9 cellular contexts compared by ENCODE assay signal in the genomic region with DNA sequence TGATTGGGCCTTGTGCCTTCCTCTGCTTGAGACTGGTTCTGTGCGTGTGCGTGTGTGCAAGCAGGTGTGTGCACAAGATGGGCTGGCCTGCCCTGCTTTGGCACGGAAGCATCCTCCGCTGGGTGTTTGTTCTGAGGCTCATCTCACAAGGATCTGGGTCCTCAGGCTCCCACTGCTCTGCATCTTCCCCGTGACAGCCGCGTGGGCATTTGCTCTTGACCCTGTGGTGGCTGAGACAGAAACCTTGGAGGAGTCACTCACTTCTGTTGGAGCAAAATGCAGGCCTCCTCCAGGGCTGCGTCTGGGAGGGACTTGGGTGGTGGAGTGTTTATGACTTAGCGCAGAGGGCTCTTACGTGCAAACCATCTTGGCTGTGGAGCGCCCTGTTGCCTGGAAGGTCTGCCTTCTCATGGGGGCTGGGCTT.
DNase-seq lines count a peak whose midpoint lies in the region; ATAC-seq and TF ChIP-seq lines count a peak whose summit lies in the region.
"Had no signal": no experiment of that assay in that cellular context is flagged by ENCODE, and none has a peak within 500 bp of the region (broad histone marks: within the 10 kb centered on the region; RNA-seq: fewer than 3 reads in every experiment).

No MANE protein-coding gene starts in this region.

- no peaks in the 10 kb centered on the region for H3K27me3 Mint-ChIP-seq in activated CD8-positive, alpha-beta T cell treated with anti-CD3 and anti-CD28 coated beads, Interleukin-2, amount 10 ng/mL, durations not matched to agents 7 days and 5 days (ENCODE audit: low read depth)

- dilution Hi-C loops in IMR-90 (cut with HindIII; ENCODE audit: low sequenced_read_pairs, unreplicated experiment): no loop called here

- CTCF ChIA-PET in IMR-90 (lab: Yijun Ruan, JAX): no interaction called here
- CTCF ChIA-PET in activated CD8-positive, alpha-beta T cell treated with anti-CD3 and anti-CD28 coated beads, Interleukin-2, amount 10 ng/mL, durations not matched to agents 7 days and 5 days (lab: Charles Lee): interaction anchor here (1.8 kb wide), 1 partner anchor 14 kb away, joined by 9 read pairs; no protein-coding TSS in a partner anchor

- peaks cover 26 to 70% of the 10 kb centered on the region in 2 experiments for H3K79me1 ChIP-seq in IMR-90 (ENCODE audit: low read depth in 1 of 2, low read length in 2 of 2)

- H3K4me3 ChIP-seq in IMR-90 (ENCODE audit: insufficient read depth, low read depth, low read length): no peak overlapping the region
- H3K4me3 ChIP-seq in foreskin fibroblast (ENCODE audit: low read depth in 1 of 2, low read length in 2 of 2): no peak overlapping the region

- peak overlapping the region; percentile 7; the same call in 1 of the 2 replicates for H3K18ac ChIP-seq in IMR-90 (ENCODE audit: low read depth, low read length)

- POLR2A ChIA-PET in IMR-90 (lab: Charles Lee; ENCODE audit: unreplicated experiment): no interaction called here
- POLR2A ChIA-PET in activated CD8-positive, alpha-beta T cell treated with anti-CD3 and anti-CD28 coated beads, Interleukin-2, amount 10 ng/mL, durations not matched to agents 7 days and 5 days (lab: Charles Lee): interaction anchor here (0.6 to 0.8 kb wide), 2 partner anchors 10 to 213 kb away, joined by 3 read pairs; no protein-coding TSS in a partner anchor

- no peak overlapping the region for H3K23ac ChIP-seq in IMR-90 (ENCODE audit: low read depth, low read length)

- H3K14ac ChIP-seq in IMR-90 (replicated peaks; ENCODE audit: low read depth, low read length): peak overlapping the region; percentile 61; the same call in 1 of the 2 replicates

- peak; percentile 84 for DNase-seq in IMR-90
- DNase-seq in activated CD8-positive, alpha-beta T cell treated with anti-CD3 and anti-CD28 coated beads, Interleukin-2, amount 10 ng/mL, durations not matched to agents 7 days and 5 days: peak; percentile 50
- peak; percentile 44 to 45 for DNase-seq in foreskin fibroblast
- peak; percentile 43 to 51 for DNase-seq in stimulated activated CD4-positive, alpha-beta T cell treated with anti-CD3 and anti-CD28 coated beads, Interleukin-2, amount 100 ng/mL, for 24 hours
- DNase-seq: NCI-H2081 treated with DMSO at 0.1 percent for 48 hours had no signal

- H4K91ac ChIP-seq in IMR-90 (ENCODE audit: insufficient read depth, low read depth, low read length): peak overlapping the region; percentile 50; the same call in 1 of the 2 replicates

- H3K56ac ChIP-seq in IMR-90 (ENCODE audit: extremely low read depth, insufficient read depth, low read length): no peak overlapping the region

- H3K27ac ChIP-seq in IMR-90 (ENCODE audit: insufficient read depth, low read length): peak overlapping the region; percentile 47

- no peaks in the 10 kb centered on the region for H3K27me3 ChIP-seq in IMR-90 (ENCODE audit: control insufficient read depth, insufficient read depth, low read length)

- ATAC-seq in IMR-90 (ENCODE audit: low read depth) (peak; percentile 98), HG03280 (IDR thresholded peaks at IDR 0.05; ENCODE audit: unreplicated experiment) (no peak), HG02840 (IDR thresholded peaks at IDR 0.05; ENCODE audit: low FRiP score, unreplicated experiment) (no peak), HG03139 (IDR thresholded peaks at IDR 0.05; ENCODE audit: unreplicated experiment) (no peak), GM19351 (IDR thresholded peaks at IDR 0.05; ENCODE audit: unreplicated experiment) (no peak)
- peak; percentile 50 for ATAC-seq in activated CD8-positive, alpha-beta T cell treated with anti-CD3 and anti-CD28 coated beads, Interleukin-2, amount 10 ng/mL, durations not matched to agents 7 days and 5 days

- no peaks in the 10 kb centered on the region for H3K9me3 ChIP-seq in IMR-90 (ENCODE audit: control insufficient read depth, insufficient read depth, low read length)

- H2BK120ac ChIP-seq in IMR-90 (ENCODE audit: low read depth, low read length): peak overlapping the region; percentile 79; the same call in 1 of the 2 replicates

- peaks cover 9% of the 10 kb centered on the region; the same call in 1 of the 2 replicates for H4K20me1 ChIP-seq in IMR-90 (ENCODE audit: insufficient read depth, low read length)

- no peak overlapping the region for H4K5ac ChIP-seq in IMR-90 (ENCODE audit: low read depth, low read length)

- peak overlapping the region; percentile 61 for H3K4me3 Mint-ChIP-seq in activated CD8-positive, alpha-beta T cell treated with anti-CD3 and anti-CD28 coated beads, Interleukin-2, amount 10 ng/mL, durations not matched to agents 7 days and 5 days

- H3K4me1 ChIP-seq in IMR-90 (ENCODE audit: control insufficient read depth, insufficient read depth, low read length): peaks cover 14% of the 10 kb centered on the region

- peak overlapping the region; percentile 54; the same call in 1 of the 2 replicates for H3K4ac ChIP-seq in IMR-90 (ENCODE audit: low read depth, low read length)

- peak overlapping the region; percentile 75 for H3K4me2 ChIP-seq in IMR-90 (ENCODE audit: low read depth, low read length)

- in situ Hi-C loops in IMR-90 (cut with MboI; ENCODE audit: low sequenced_read_pairs): no loop called here

- no peak overlapping the region for H2BK20ac ChIP-seq in IMR-90 (ENCODE audit: low read depth, low read length)

- BruUV-seq in IMR-90 (replicated peaks; lab: Mats Ljungman, UMichigan): no TSS peak

- no peak for TF ChIP-seq RAD21 in IMR-90 (IDR thresholded peaks at IDR 0.05; ENCODE audit: low read length)

- TF ChIP-seq POLR2A in IMR-90 (IDR thresholded peaks at IDR 0.05; ENCODE audit: low read depth, low read length): no peak

- H3K9me1 ChIP-seq in IMR-90 (ENCODE audit: insufficient read depth, low read length): peaks cover 13% of the 10 kb centered on the region

- H2AFZ ChIP-seq in IMR-90 (replicated peaks; ENCODE audit: low read length, poor library complexity): peak overlapping the region; percentile 73

- H3K27ac Mint-ChIP-seq in activated CD8-positive, alpha-beta T cell treated with anti-CD3 and anti-CD28 coated beads, Interleukin-2, amount 10 ng/mL, durations not matched to agents 7 days and 5 days: peak overlapping the region; percentile 90

- H3K9me3 Mint-ChIP-seq in activated CD8-positive, alpha-beta T cell treated with anti-CD3 and anti-CD28 coated beads, Interleukin-2, amount 10 ng/mL, durations not matched to agents 7 days and 5 days (ENCODE audit: insufficient read depth): no peaks in the 10 kb centered on the region

- peak overlapping the region; percentile 24; the same call in 1 of the 3 replicates for H2BK15ac ChIP-seq in IMR-90 (ENCODE audit: low read depth, low read length)

- H2BK5ac ChIP-seq in IMR-90 (ENCODE audit: low read depth, low read length, poor library complexity, severe bottlenecking): peak overlapping the region; percentile 70

- no peak overlapping the region for H3K9ac ChIP-seq in IMR-90 (ENCODE audit: low read depth, low read length)

- H3K36me3 ChIP-seq in IMR-90 (ENCODE audit: control insufficient read depth, insufficient read depth, low read length): no peaks in the 10 kb centered on the region

- peak overlapping the region; percentile 9 to 49; a peak in 2 of 4 replicates for H4K8ac ChIP-seq in IMR-90 (ENCODE audit: low read depth in 2 of 2, low read length in 2 of 2)

- peaks cover 75% of the 10 kb centered on the region for H3K4me1 Mint-ChIP-seq in activated CD8-positive, alpha-beta T cell treated with anti-CD3 and anti-CD28 coated beads, Interleukin-2, amount 10 ng/mL, durations not matched to agents 7 days and 5 days (ENCODE audit: low read depth)

- intact Hi-C loops in IMR-90 (cut with micrococcal nuclease): no loop called here

- H2AK9ac ChIP-seq in IMR-90 (replicated peaks; ENCODE audit: low read depth, low read length, poor library complexity): peak overlapping the region; percentile 92

- H2AK5ac ChIP-seq in IMR-90 (ENCODE audit: low read depth, low read length): peak overlapping the region; percentile 45; the same call in 1 of the 2 replicates

- no peak for TF ChIP-seq CTCF in IMR-90 (conservative IDR thresholded peaks at IDR 0.05; ENCODE audit: low read depth, low read length)
- TF ChIP-seq CTCF in foreskin fibroblast (IDR thresholded peaks at IDR 0.05; ENCODE audit: low read depth, low read length): no peak

- H3K36me3 Mint-ChIP-seq in activated CD8-positive, alpha-beta T cell treated with anti-CD3 and anti-CD28 coated beads, Interleukin-2, amount 10 ng/mL, durations not matched to agents 7 days and 5 days (ENCODE audit: low read depth): peaks cover 46% of the 10 kb centered on the region

- 5% methylated on average over 4 of the region's 11 CpGs; no CpG with 5 or more reads in 1 of the 2 experiments for WGBS in IMR-90 (ENCODE audit: extremely low coverage in 2 of 2, insufficient read length in 1 of 2), 2 experiments

TF ChIP-seq in IMR-90, 13 proteins besides CTCF, POLR2A, EP300 and RAD21:
- TF ChIP-seq NFE2L2 (IDR thresholded peaks at IDR 0.05; ENCODE audit: low read depth, low read length): no peak
- TF ChIP-seq MXI1 (IDR thresholded peaks at IDR 0.05; ENCODE audit: borderline replicate concordance, low read depth, low read length): 0 out of 2 replicates have a peak, but pooled peaks have one; percentile 22
- peak; percentile 45; the same call in 1 of the 2 replicates for TF ChIP-seq USF2 (IDR thresholded peaks at IDR 0.05; ENCODE audit: low read depth, low read length)
- TF ChIP-seq CEBPB (IDR thresholded peaks at IDR 0.05; ENCODE audit: low read depth, low read length): no peak
- peak; percentile 18; the same call in 1 of the 2 replicates for TF ChIP-seq SMC3 (IDR thresholded peaks at IDR 0.05; ENCODE audit: low read depth, low read length)

Comparison
In these comparisons a context has a peak if more than half of its experiments do, and no peak if none do; other contexts are left out.
1. ATAC-seq: peak in IMR-90 (single experiment) and activated CD8-positive, alpha-beta T cell treated with anti-CD3 and anti-CD28 coated beads, Interleukin-2, amount 10 ng/mL, durations not matched to agents 7 days and 5 days (single experiment); none in HG03280 (single experiment), HG02840 (single experiment), HG03139 (single experiment) and GM19351 (single experiment).
2. Peak in every context shown above with its lines, with median percentiles within 50 percentile points of each other: DNase-seq.